8 cellular contexts compared by ENCODE assay signal in genomic region chr19:42279902-42280760, GRCh38. TPM values are rescaled to one million over a fixed set of nuclear protein-coding genes. Genes with fewer than 3 reads are reported as not detected.
DNase-seq lines count a peak whose midpoint lies in the region; ATAC-seq and TF ChIP-seq lines count a peak whose summit lies in the region.

No MANE protein-coding gene starts in this region.

- peak; percentile 91 for TF ChIP-seq CTCF in BJ (IDR thresholded peaks at IDR 0.05; ENCODE audit: insufficient read depth, low read depth, low read length)
- TF ChIP-seq CTCF in Peyer's patch (IDR thresholded peaks at IDR 0.05), result peak; percentile 90 to 97 (median 92)

- H3K4me3 ChIP-seq in BJ (ENCODE audit: low read depth, low read length), result peak overlapping the region; percentile 54
- H3K4me3 ChIP-seq in Peyer's patch, result peak overlapping the region; percentile 64 to 89 (median 83)

- POLR2A ChIA-PET in BJ (lab: Charles Lee), result interaction anchor here (0.6 kb wide), 2 partner anchors 10 to 204 kb away, joined by 5 to 11 read pairs; partner anchors contain the start of gene ZNF574

- peaks cover 15 to 68% (median 37%) of the 10 kb centered on the region in 4 donors for H3K4me1 ChIP-seq in Peyer's patch

- TF ChIP-seq POLR2A in Peyer's patch (IDR thresholded peaks at IDR 0.05), result no peak

- CTCF ChIA-PET in BJ (lab: Yijun Ruan, JAX), result interaction anchor here (0.8 to 7.4 kb wide), 18 partner anchors 10 to 172 kb away, joined by 3 to 135 read pairs (median 7); partner anchors contain the start of genes CIC, ERF, GSK3A and PAFAH1B3

- peak overlapping the region; percentile 93 for H3K27ac Mint-ChIP-seq in activated T-helper 2 cell treated with anti-CD3 and anti-CD28 coated beads, Interferon-gamma antibody, Interleukin-2, Interleukin-4, amounts not matched to agents 10 μg/mL and 5 μg/mL and 100 μg/mL, durations not matched to agents 14 hours and 24 hours and 36 hours
- peak overlapping the region; percentile 93 to 94 for H3K27ac Mint-ChIP-seq in natural killer cell treated with Interleukin-12 subunit alpha and Interleukin-12 subunit beta and Interleukin-15 and Interleukin-18, amount 100 ng/mL, for 72 hours

- H3K36me3 Mint-ChIP-seq in activated T-helper 2 cell treated with anti-CD3 and anti-CD28 coated beads, Interferon-gamma antibody, Interleukin-2, Interleukin-4, amounts not matched to agents 10 μg/mL and 5 μg/mL and 100 μg/mL, durations not matched to agents 14 hours and 24 hours and 36 hours (ENCODE audit: low read depth), result peaks cover 20% of the 10 kb centered on the region
- peaks cover 5% of the 10 kb centered on the region for H3K36me3 Mint-ChIP-seq in natural killer cell treated with Interleukin-12 subunit alpha and Interleukin-12 subunit beta and Interleukin-15 and Interleukin-18, amount 100 ng/mL, for 72 hours

- H3K9me3 ChIP-seq in Peyer's patch, result no peaks in the 10 kb centered on the region

- peak overlapping the region; percentile 91 for H3K4me3 Mint-ChIP-seq in activated T-helper 2 cell treated with anti-CD3 and anti-CD28 coated beads, Interferon-gamma antibody, Interleukin-2, Interleukin-4, amounts not matched to agents 10 μg/mL and 5 μg/mL and 100 μg/mL, durations not matched to agents 14 hours and 24 hours and 36 hours (ENCODE audit: low read depth)
- H3K4me3 Mint-ChIP-seq in natural killer cell treated with Interleukin-12 subunit alpha and Interleukin-12 subunit beta and Interleukin-15 and Interleukin-18, amount 100 ng/mL, for 72 hours, result no peak overlapping the region

- ATAC-seq in GM19324 (IDR thresholded peaks at IDR 0.05; ENCODE audit: low FRiP score, unreplicated experiment), result peak; percentile 29
- ATAC-seq in natural killer cell treated with Interleukin-12 subunit alpha and Interleukin-12 subunit beta and Interleukin-15 and Interleukin-18, amount 100 ng/mL, for 72 hours, result peak; percentile 57

- H3K9me3 Mint-ChIP-seq in activated T-helper 2 cell treated with anti-CD3 and anti-CD28 coated beads, Interferon-gamma antibody, Interleukin-2, Interleukin-4, amounts not matched to agents 10 μg/mL and 5 μg/mL and 100 μg/mL, durations not matched to agents 14 hours and 24 hours and 36 hours, result no peaks in the 10 kb centered on the region
- H3K9me3 Mint-ChIP-seq in natural killer cell treated with Interleukin-12 subunit alpha and Interleukin-12 subunit beta and Interleukin-15 and Interleukin-18, amount 100 ng/mL, for 72 hours, result no peaks in the 10 kb centered on the region

- peaks cover 44% of the 10 kb centered on the region for H3K4me1 Mint-ChIP-seq in activated T-helper 2 cell treated with anti-CD3 and anti-CD28 coated beads, Interferon-gamma antibody, Interleukin-2, Interleukin-4, amounts not matched to agents 10 μg/mL and 5 μg/mL and 100 μg/mL, durations not matched to agents 14 hours and 24 hours and 36 hours (ENCODE audit: low read depth)
- peaks cover 36 to 48% of the 10 kb centered on the region in 2 donors for H3K4me1 Mint-ChIP-seq in natural killer cell treated with Interleukin-12 subunit alpha and Interleukin-12 subunit beta and Interleukin-15 and Interleukin-18, amount 100 ng/mL, for 72 hours (ENCODE audit: low read depth in 2 of 2)

- intact Hi-C loops in activated T-helper 2 cell treated with anti-CD3 and anti-CD28 coated beads, Interferon-gamma antibody, Interleukin-2, Interleukin-4, amounts not matched to agents 10 μg/mL and 5 μg/mL and 100 μg/mL, durations not matched to agents 14 hours and 24 hours and 36 hours (cut with micrococcal nuclease), result loop anchor here (1.0 kb wide), 1 partner anchor 10 kb away; no protein-coding TSS in a partner anchor

- DNase-seq in BJ (ENCODE audit: low read depth) (no peak), KG1 (lab: John Stamatoyannopoulos, UW) (peak; percentile 55), Peyer's patch (peak; percentile 89 to 95 (median 91)), fibroblast of peridontal ligament (ENCODE audit: extremely low read depth) (peak; percentile 85)
- peak; percentile 86 for DNase-seq in activated T-helper 2 cell treated with anti-CD3 and anti-CD28 coated beads, Interferon-gamma antibody, Interleukin-2, Interleukin-4, amounts not matched to agents 10 μg/mL and 5 μg/mL and 100 μg/mL, durations not matched to agents 14 hours and 24 hours and 36 hours (ENCODE audit: low spot score)
- peak; percentile 90 for DNase-seq in natural killer cell treated with Interleukin-12 subunit alpha and Interleukin-12 subunit beta and Interleukin-15 and Interleukin-18, amount 100 ng/mL, for 72 hours (ENCODE audit: low spot score)
- DNase-seq in stimulated activated naive CD4-positive, alpha-beta T cell treated with Interleukin-2 at 50 U/mL for 16 hours (lab: John Stamatoyannopoulos, UW), result peak; percentile 87

- no peaks in the 10 kb centered on the region for H3K27me3 ChIP-seq in BJ (ENCODE audit: control insufficient read depth, insufficient read depth, low read length)
- H3K27me3 ChIP-seq in Peyer's patch, result no peaks in the 10 kb centered on the region

- peak overlapping the region; percentile 89 to 99 (median 96) for H3K27ac ChIP-seq in Peyer's patch

- H3K36me3 ChIP-seq in BJ (ENCODE audit: control insufficient read depth, insufficient read depth, low read length), result 0 out of 2 replicates have a peak, but pooled peaks cover 1% of the 10 kb centered on the region
- H3K36me3 ChIP-seq in Peyer's patch, result peaks cover 0 to 2% (median 0%) of the 10 kb centered on the region in 3 donors

- no peaks in the 10 kb centered on the region for H3K27me3 Mint-ChIP-seq in activated T-helper 2 cell treated with anti-CD3 and anti-CD28 coated beads, Interferon-gamma antibody, Interleukin-2, Interleukin-4, amounts not matched to agents 10 μg/mL and 5 μg/mL and 100 μg/mL, durations not matched to agents 14 hours and 24 hours and 36 hours (ENCODE audit: low read depth)
- H3K27me3 Mint-ChIP-seq in natural killer cell treated with Interleukin-12 subunit alpha and Interleukin-12 subunit beta and Interleukin-15 and Interleukin-18, amount 100 ng/mL, for 72 hours, result no peaks in the 10 kb centered on the region

RNA-seq across cellular contexts. Expression of gene CIC, which starts 11.1 kb away (rescaled TPM):
- 3.5 and 7.0 TPM in 2 replicates for polyA plus RNA-seq in BJ (2011; rRNA removed)
- polyA minus RNA-seq in BJ (2011; rRNA and poly(A)+ RNA removed), result 5.2 and 7.9 TPM in 2 replicates
- total RNA-seq in Peyer's patch, result 10 to 100 TPM; 40.5 to 72.8 (median 67.2) TPM
- total RNA-seq in activated T-helper 2 cell treated with anti-CD3 and anti-CD28 coated beads, Interferon-gamma antibody, Interleukin-2, Interleukin-4, amounts not matched to agents 10 μg/mL and 5 μg/mL and 100 μg/mL, durations not matched to agents 14 hours and 24 hours and 36 hours, result 68.3 and 69.3 TPM in 2 replicates
- total RNA-seq in natural killer cell treated with Interleukin-12 subunit alpha and Interleukin-12 subunit beta and Interleukin-15 and Interleukin-18, amount 100 ng/mL, for 72 hours, result 100 to 1,000 TPM; 110 to 115 TPM

RNA-seq across cellular contexts. Expression of gene PRR19, which starts 21.8 kb away (rescaled TPM):
- polyA plus RNA-seq in BJ (2011; rRNA removed), result 0.43 and 0.93 TPM in 2 replicates
- 0.26 and 0.66 TPM in 2 replicates for polyA minus RNA-seq in BJ (2011; rRNA and poly(A)+ RNA removed)
- 1 to 10 TPM in 2 of 4 donors, not detected in 2; 1.1 TPM for total RNA-seq in Peyer's patch
- 0.74 and 0.91 TPM in 2 replicates for total RNA-seq in activated T-helper 2 cell treated with anti-CD3 and anti-CD28 coated beads, Interferon-gamma antibody, Interleukin-2, Interleukin-4, amounts not matched to agents 10 μg/mL and 5 μg/mL and 100 μg/mL, durations not matched to agents 14 hours and 24 hours and 36 hours
- 1 to 10 TPM in 1 of 2 donors, under 1 TPM in 1; 0.64 to 1.0 TPM for total RNA-seq in natural killer cell treated with Interleukin-12 subunit alpha and Interleukin-12 subunit beta and Interleukin-15 and Interleukin-18, amount 100 ng/mL, for 72 hours

RNA-seq across cellular contexts. Expression of gene PAFAH1B3, which starts 22.3 kb away (rescaled TPM):
- 24.7 and 35.7 TPM in 2 replicates for polyA plus RNA-seq in BJ (2011; rRNA removed)
- polyA minus RNA-seq in BJ (2011; rRNA and poly(A)+ RNA removed), result 40.2 and 58.4 TPM in 2 replicates
- total RNA-seq in Peyer's patch, result 10 to 100 TPM in 2 of 4 donors, 1 to 10 TPM in 2; 8.6 to 42.1 (median 10.2) TPM
- 49.3 and 50.9 TPM in 2 replicates for total RNA-seq in activated T-helper 2 cell treated with anti-CD3 and anti-CD28 coated beads, Interferon-gamma antibody, Interleukin-2, Interleukin-4, amounts not matched to agents 10 μg/mL and 5 μg/mL and 100 μg/mL, durations not matched to agents 14 hours and 24 hours and 36 hours
- 10 to 100 TPM; 16.9 to 40.2 TPM for total RNA-seq in natural killer cell treated with Interleukin-12 subunit alpha and Interleukin-12 subunit beta and Interleukin-15 and Interleukin-18, amount 100 ng/mL, for 72 hours

RNA-seq across cellular contexts. Expression of gene ERF, which starts 25.2 kb away (rescaled TPM):
- polyA plus RNA-seq in BJ (2011; rRNA removed), result 47.4 and 51.4 TPM in 2 replicates
- polyA minus RNA-seq in BJ (2011; rRNA and poly(A)+ RNA removed), result 41.5 and 62.0 TPM in 2 replicates
- 10 to 100 TPM; 13.2 to 85.4 (median 49.3) TPM for total RNA-seq in Peyer's patch
- total RNA-seq in activated T-helper 2 cell treated with anti-CD3 and anti-CD28 coated beads, Interferon-gamma antibody, Interleukin-2, Interleukin-4, amounts not matched to agents 10 μg/mL and 5 μg/mL and 100 μg/mL, durations not matched to agents 14 hours and 24 hours and 36 hours, result 58.4 and 59.1 TPM in 2 replicates
- total RNA-seq in natural killer cell treated with Interleukin-12 subunit alpha and Interleukin-12 subunit beta and Interleukin-15 and Interleukin-18, amount 100 ng/mL, for 72 hours, result 10 to 100 TPM; 29.5 to 47.8 TPM

RNA-seq across cellular contexts. Expression of gene TMEM145, which starts 33.0 kb away (rescaled TPM):
- 0.07 TPM in 1 of 2 replicates, not detected in the other for polyA plus RNA-seq in BJ (2011; rRNA removed)
- 0.81 and 0.98 TPM in 2 replicates for polyA minus RNA-seq in BJ (2011; rRNA and poly(A)+ RNA removed)
- not detected for total RNA-seq in Peyer's patch
- 0.71 and 0.85 TPM in 2 replicates for total RNA-seq in activated T-helper 2 cell treated with anti-CD3 and anti-CD28 coated beads, Interferon-gamma antibody, Interleukin-2, Interleukin-4, amounts not matched to agents 10 μg/mL and 5 μg/mL and 100 μg/mL, durations not matched to agents 14 hours and 24 hours and 36 hours
- 1 to 10 TPM; 1.4 to 1.6 TPM for total RNA-seq in natural killer cell treated with Interleukin-12 subunit alpha and Interleukin-12 subunit beta and Interleukin-15 and Interleukin-18, amount 100 ng/mL, for 72 hours
